9 cellular contexts compared by ENCODE assay signal in the genomic region with DNA sequence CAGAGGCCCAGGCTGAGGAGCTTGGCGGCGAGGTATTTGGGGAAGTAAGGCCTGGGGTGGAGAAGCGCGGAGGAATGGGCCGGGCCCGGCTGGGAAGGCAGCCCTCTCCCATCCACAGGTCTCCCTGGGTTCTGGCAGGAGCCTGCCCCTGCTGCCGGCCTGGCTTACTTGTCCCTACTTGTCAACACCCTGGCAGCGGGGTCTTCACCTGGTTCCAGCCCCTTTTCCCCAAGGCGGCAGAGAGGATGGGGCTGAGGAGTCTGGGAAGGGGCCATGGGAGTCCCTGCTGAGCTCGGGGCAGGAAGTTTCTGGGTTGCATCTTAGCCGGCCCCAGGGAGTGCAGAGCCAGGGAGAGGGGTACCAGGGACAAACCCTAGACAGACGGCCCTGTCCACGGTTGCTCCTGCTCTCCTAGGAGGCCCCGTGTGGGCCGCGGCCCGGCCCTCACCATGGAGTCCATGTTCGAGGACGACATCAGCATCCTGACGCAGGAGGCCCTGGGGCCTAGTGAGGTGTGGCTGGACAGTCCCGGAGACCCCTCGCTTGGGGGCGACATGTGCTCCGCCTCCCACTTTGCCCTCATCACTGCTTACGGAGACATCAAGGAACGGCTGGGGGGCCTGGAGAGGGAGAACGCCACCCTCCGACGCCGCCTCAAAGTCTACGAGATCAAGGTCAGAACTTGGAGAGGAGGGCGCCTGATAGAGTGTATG. TPM values are rescaled to one million over a fixed set of nuclear protein-coding genes. Genes with fewer than 3 reads are reported as not detected.
DNase-seq lines count a peak whose midpoint lies in the region; ATAC-seq and TF ChIP-seq lines count a peak whose summit lies in the region.
"Had no signal": no experiment of that assay in that cellular context is flagged by ENCODE, and none has a peak within 500 bp of the region (broad histone marks: within the 10 kb centered on the region; RNA-seq: fewer than 3 reads in every experiment).

No MANE protein-coding gene starts in this region.

- peaks cover 41% of the 10 kb centered on the region for H3K4me1 Mint-ChIP-seq in activated CD8-positive, alpha-beta T cell treated with anti-CD3 and anti-CD28 coated beads, Interleukin-2, amount 10 ng/mL, durations not matched to agents 7 days and 5 days (ENCODE audit: low read depth)

- H3K9me3 ChIP-seq in iPS-18c (ENCODE audit: control insufficient read depth, insufficient read depth, low read length) (no peaks in the 10 kb centered on the region), smooth muscle cell (replicated peaks; ENCODE audit: low read depth) (no peaks in the 10 kb centered on the region)

- H3F3A ChIP-seq in smooth muscle cell (ENCODE audit: low read depth), result peaks cover 8% of the 10 kb centered on the region

- CTCF ChIA-PET in activated CD8-positive, alpha-beta T cell treated with anti-CD3 and anti-CD28 coated beads, Interleukin-2, amount 10 ng/mL, durations not matched to agents 7 days and 5 days (lab: Charles Lee), result interaction anchor here (1.0 kb wide), 1 partner anchor 94 kb away, joined by 3 read pairs; no protein-coding TSS in a partner anchor

- no peaks in the 10 kb centered on the region for H3K9me3 Mint-ChIP-seq in activated CD8-positive, alpha-beta T cell treated with anti-CD3 and anti-CD28 coated beads, Interleukin-2, amount 10 ng/mL, durations not matched to agents 7 days and 5 days (ENCODE audit: insufficient read depth)

- ATAC-seq in activated CD8-positive, alpha-beta T cell treated with anti-CD3 and anti-CD28 coated beads, Interleukin-2, amount 10 ng/mL, durations not matched to agents 7 days and 5 days, result no peak
- ATAC-seq in HG03432 (IDR thresholded peaks at IDR 0.05; ENCODE audit: unreplicated experiment) (no peak), GM21367 (IDR thresholded peaks at IDR 0.05; ENCODE audit: unreplicated experiment) (no peak)

- H3K27me3 ChIP-seq in smooth muscle cell (ENCODE audit: low read depth), result no peaks in the 10 kb centered on the region

- peak overlapping the region; percentile 98 for H3K4me2 ChIP-seq in smooth muscle cell

- WGBS in smooth muscle cell (ENCODE audit: low lambda C conversion rate), result 65% methylated on average over 32 of the region's 32 CpGs

- no peaks in the 10 kb centered on the region for H3K36me3 ChIP-seq in smooth muscle cell (ENCODE audit: low read depth)

- peak overlapping the region; percentile 70 for H3K27ac ChIP-seq in smooth muscle cell (ENCODE audit: low read depth)

- H3K36me3 Mint-ChIP-seq in activated CD8-positive, alpha-beta T cell treated with anti-CD3 and anti-CD28 coated beads, Interleukin-2, amount 10 ng/mL, durations not matched to agents 7 days and 5 days (ENCODE audit: low read depth), result no peaks in the 10 kb centered on the region

- peaks cover 14% of the 10 kb centered on the region for H3K4me1 ChIP-seq in smooth muscle cell (ENCODE audit: low read depth)

- no peak overlapping the region for H3K27ac Mint-ChIP-seq in activated CD8-positive, alpha-beta T cell treated with anti-CD3 and anti-CD28 coated beads, Interleukin-2, amount 10 ng/mL, durations not matched to agents 7 days and 5 days

- POLR2A ChIA-PET in activated CD8-positive, alpha-beta T cell treated with anti-CD3 and anti-CD28 coated beads, Interleukin-2, amount 10 ng/mL, durations not matched to agents 7 days and 5 days (lab: Charles Lee), result no interaction called here

- H2AFZ ChIP-seq in smooth muscle cell (ENCODE audit: low read depth), result no peak overlapping the region

- H3K9ac ChIP-seq in smooth muscle cell (ENCODE audit: low read depth), result peak overlapping the region; percentile 88

- H3K27me3 Mint-ChIP-seq in activated CD8-positive, alpha-beta T cell treated with anti-CD3 and anti-CD28 coated beads, Interleukin-2, amount 10 ng/mL, durations not matched to agents 7 days and 5 days (ENCODE audit: low read depth), result no peaks in the 10 kb centered on the region

- no peaks in the 10 kb centered on the region for H3K79me2 ChIP-seq in smooth muscle cell (ENCODE audit: low read depth)

- H4K20me1 ChIP-seq in smooth muscle cell (ENCODE audit: low read depth), result peaks cover 9% of the 10 kb centered on the region

- no peak for TF ChIP-seq CTCF in smooth muscle cell (IDR thresholded peaks at IDR 0.05; ENCODE audit: borderline replicate concordance, insufficient read depth, poor library complexity, severe bottlenecking)

- peak overlapping the region; percentile 87 for H3K4me3 ChIP-seq in iPS-18c (ENCODE audit: insufficient read depth, low read depth, low read length)
- H3K4me3 ChIP-seq in smooth muscle cell, result peak overlapping the region; percentile 93

- H3K4me3 Mint-ChIP-seq in activated CD8-positive, alpha-beta T cell treated with anti-CD3 and anti-CD28 coated beads, Interleukin-2, amount 10 ng/mL, durations not matched to agents 7 days and 5 days, result peak overlapping the region; percentile 45

- peak; percentile 83 for DNase-seq in SIG-M5 treated with dmso at 0.1 percent for 504 hours (lab: John Stamatoyannopoulos, UW; ENCODE audit: unreplicated experiment)
- no peak for DNase-seq in SIG-M5 (lab: John Stamatoyannopoulos, UW)
- DNase-seq in activated CD8-positive, alpha-beta T cell treated with anti-CD3 and anti-CD28 coated beads, Interleukin-2, amount 10 ng/mL, durations not matched to agents 7 days and 5 days, result no peak
- DNase-seq in smooth muscle cell (lab: John Stamatoyannopoulos, UW; ENCODE audit: unreplicated experiment), result no peak
- DNase-seq in stimulated activated CD4-positive, alpha-beta T cell treated with anti-CD3 and anti-CD28 coated beads, Interleukin-2, amount 100 ng/mL, for 24 hours, result no peak

RNA-seq across cellular contexts. Expression of gene TBKBP1, which starts 1.9 kb away (rescaled TPM):
- total RNA-seq in activated CD8-positive, alpha-beta T cell treated with anti-CD3 and anti-CD28 coated beads, Interleukin-2, amount 10 ng/mL, durations not matched to agents 7 days and 5 days, result 1 to 10 TPM; 2.4 to 3.7 TPM
- total RNA-seq in smooth muscle cell, result 5.8 and 17.5 TPM in 2 replicates
- polyA plus RNA-seq in smooth muscle cell, result 7.7 and 8.3 TPM in 2 replicates

RNA-seq across cellular contexts. Expression of gene TBX21, which starts 37.2 kb away (rescaled TPM):
- 10 to 100 TPM; 27.4 to 27.5 TPM for total RNA-seq in activated CD8-positive, alpha-beta T cell treated with anti-CD3 and anti-CD28 coated beads, Interleukin-2, amount 10 ng/mL, durations not matched to agents 7 days and 5 days
- not detected in 2 replicates for total RNA-seq in smooth muscle cell
- not detected in 2 replicates for polyA plus RNA-seq in smooth muscle cell
- total RNA-seq: RPMI7951 had no signal

RNA-seq across cellular contexts. Expression of gene KPNB1, which starts 46.1 kb away (rescaled TPM):
- total RNA-seq in activated CD8-positive, alpha-beta T cell treated with anti-CD3 and anti-CD28 coated beads, Interleukin-2, amount 10 ng/mL, durations not matched to agents 7 days and 5 days, result 100 to 1,000 TPM; 413 to 427 TPM
- total RNA-seq in smooth muscle cell, result 242 and 245 TPM in 2 replicates
- 78.8 and 83.0 TPM in 2 replicates for polyA plus RNA-seq in smooth muscle cell

Comparison
In these comparisons a context has a peak if more than half of its experiments do, and no peak if none do; other contexts are left out.
1. RNA of gene TBX21, which starts 37.2 kb away (total RNA-seq): 27.4 to 27.5 TPM in activated CD8-positive, alpha-beta T cell treated with anti-CD3 and anti-CD28 coated beads, Interleukin-2, amount 10 ng/mL, durations not matched to agents 7 days and 5 days; not detected in smooth muscle cell; every median in the first group is over 10 times any median in the second.